In genomic region chr10:121690152-121690551, GRCh38 we compare ENCODE assay signal across 23 cellular contexts.
"Had no signal": no experiment of that assay in that cellular context is flagged by ENCODE, and none has a peak within 500 bp of the region (broad histone marks: within the 10 kb centered on the region; RNA-seq: fewer than 3 reads in every experiment).

No MANE protein-coding gene starts in this region.

- H3K4me3 ChIP-seq: breast epithelium, coronary artery, heart right ventricle, spleen, testis had no signal

- H3K4me3 Mint-ChIP-seq: activated naive CD8-positive, alpha-beta T cell treated with anti-CD3 and anti-CD28 coated beads for 36 hours; activated T-cell treated with anti-CD3 and anti-CD28 coated beads, Interleukin-2, amount 50 U/mL, for 24 hours; activated T-helper 17 cell treated with anti-CD3 and anti-CD28 coated beads, Interleukin-2, amount 50 U/mL, for 72 hours; central memory CD8-positive, alpha-beta T cell; mesothelial cell of epicardium; naive thymus-derived CD8-positive, alpha-beta T cell; T-helper 2 cell treated with Interferon-gamma antibody and Interleukin-4, amounts not matched to agents 5 μg/mL and 100 μg/mL, for 36 hours had no signal

- ATAC-seq: activated T-helper 17 cell treated with anti-CD3 and anti-CD28 coated beads, Interleukin-2, amount 50 U/mL, for 72 hours; heart right ventricle; left ventricle myocardium superior; naive thymus-derived CD8-positive, alpha-beta T cell; SK-N-SH treated with all-trans-retinoic acid at 6 μM for 48 hours had no signal

- DNase-seq: activated CD4-positive, alpha-beta T cell treated with anti-CD3 and anti-CD28 coated beads, Interleukin-2, amount 50 U/mL, for 1 hour; activated CD4-positive, CD25-positive, alpha-beta regulatory T cell treated with anti-CD3 and anti-CD28 coated beads, Interleukin-2, amount 50 U/mL, for 72 hours; activated naive CD4-positive, alpha-beta T cell treated with Interleukin-2 at 50 U/mL for 16 hours; activated naive CD8-positive, alpha-beta T cell treated with anti-CD3 and anti-CD28 coated beads for 36 hours; activated T-cell treated with anti-CD3 and anti-CD28 coated beads, Interleukin-2, amount 50 U/mL, for 24 hours; heart right ventricle; islet precursor cell; left ventricle myocardium superior; mammary epithelial cell; naive thymus-derived CD8-positive, alpha-beta T cell; spleen; stimulated activated CD4-positive, alpha-beta T cell treated with anti-CD3 and anti-CD28 coated beads, Interleukin-4, amount 100 ng/mL, for 1 hour; stimulated activated naive CD4-positive, alpha-beta T cell; testis; trophoblast cell; WERI-Rb-1 had no signal

- H3K36me3 Mint-ChIP-seq: activated naive CD8-positive, alpha-beta T cell treated with anti-CD3 and anti-CD28 coated beads for 36 hours; mesothelial cell of epicardium; naive thymus-derived CD8-positive, alpha-beta T cell had no signal

- H3K27ac Mint-ChIP-seq: activated naive CD8-positive, alpha-beta T cell treated with anti-CD3 and anti-CD28 coated beads for 36 hours; activated T-cell treated with anti-CD3 and anti-CD28 coated beads, Interleukin-2, amount 50 U/mL, for 24 hours; activated T-helper 17 cell treated with anti-CD3 and anti-CD28 coated beads, Interleukin-2, amount 50 U/mL, for 72 hours; mesothelial cell of epicardium; naive thymus-derived CD8-positive, alpha-beta T cell; T-helper 2 cell treated with Interferon-gamma antibody and Interleukin-4, amounts not matched to agents 5 μg/mL and 100 μg/mL, for 36 hours had no signal

- H3K4me1 Mint-ChIP-seq: activated naive CD8-positive, alpha-beta T cell treated with anti-CD3 and anti-CD28 coated beads for 36 hours; activated T-helper 17 cell treated with anti-CD3 and anti-CD28 coated beads, Interleukin-2, amount 50 U/mL, for 72 hours; central memory CD8-positive, alpha-beta T cell; naive thymus-derived CD8-positive, alpha-beta T cell had no signal

- H3K9me3 Mint-ChIP-seq: activated naive CD8-positive, alpha-beta T cell treated with anti-CD3 and anti-CD28 coated beads for 36 hours; activated T-cell treated with anti-CD3 and anti-CD28 coated beads, Interleukin-2, amount 50 U/mL, for 24 hours; activated T-helper 17 cell treated with anti-CD3 and anti-CD28 coated beads, Interleukin-2, amount 50 U/mL, for 72 hours; central memory CD8-positive, alpha-beta T cell; mesothelial cell of epicardium; naive thymus-derived CD8-positive, alpha-beta T cell; T-helper 2 cell treated with Interferon-gamma antibody and Interleukin-4, amounts not matched to agents 5 μg/mL and 100 μg/mL, for 36 hours had no signal
